Comparison of ENCODE assay signal across 9 cellular contexts in genomic region chr11:17206448-17206847, GRCh38. TPM values are rescaled to one million over a fixed set of nuclear protein-coding genes. Genes with fewer than 3 reads are reported as not detected.
A peak's percentile ranks its signal among the peaks of the same experiment; 100 is the strongest.
DNase-seq lines count a peak whose midpoint lies in the region; ATAC-seq, FAIRE-seq and TF ChIP-seq lines count a peak whose summit lies in the region.
"Had no signal": no experiment of that assay in that cellular context is flagged by ENCODE, and none has a peak within 500 bp of the region (broad histone marks: within the 10 kb centered on the region; RNA-seq: fewer than 3 reads in every experiment).

No MANE protein-coding gene starts in this region.

- no peaks in the 10 kb centered on the region for H3K36me3 ChIP-seq in right atrium auricular region
- peaks cover 35% of the 10 kb centered on the region for H3K36me3 ChIP-seq in mesodermal cell (ENCODE audit: control insufficient read depth, insufficient read depth, low read length)

- TF ChIP-seq CTCF in right atrium auricular region (IDR thresholded peaks at IDR 0.05) (no peak), MCF 10A (IDR thresholded peaks at IDR 0.05; ENCODE audit: unreplicated experiment) (no peak)

- intact Hi-C loops in Right ventricle myocardium superior (cut with DNase I) (loop anchor here (10.0 kb wide), 1 partner anchor 52 kb away; no protein-coding TSS in a partner anchor), MCF 10A (cut with micrococcal nuclease) (loop anchor here (5.0 to 10.0 kb wide), 3 partner anchors 34 to 129 kb away; partner anchors contain the start of gene RPS13)

- peaks cover 30% of the 10 kb centered on the region for H3K4me1 Mint-ChIP-seq in MCF 10A (ENCODE audit: insufficient read depth, unreplicated experiment)

- CTCF ChIA-PET in MCF 10A (lab: Yijun Ruan, JAX) = interaction anchor here (0.5 to 0.8 kb wide), 2 partner anchors 16 to 84 kb away, joined by 3 to 4 read pairs; no protein-coding TSS in a partner anchor

- no peak for ATAC-seq in Right ventricle myocardium superior (ENCODE audit: poor library complexity)

- no peak for FAIRE-seq in urothelium cell line (lab: Jason Lieb, UNC)

- peak overlapping the region; percentile 82 for H3K4me3 ChIP-seq in right atrium auricular region
- peak overlapping the region; percentile 94 for H3K4me3 ChIP-seq in mesodermal cell (ENCODE audit: extremely low read depth, insufficient read depth, low read length, poor library complexity, severe bottlenecking)

- peak overlapping the region; percentile 95 for H3K4me3 Mint-ChIP-seq in MCF 10A (ENCODE audit: unreplicated experiment)

- no peaks in the 10 kb centered on the region for H3K27me3 Mint-ChIP-seq in MCF 10A (ENCODE audit: insufficient read depth, unreplicated experiment)

- WGBS in mesodermal cell (ENCODE audit: insufficient coverage in 2 of 2), 2 experiments = 67% methylated on average over 1 of the region's 3 CpGs; no CpG with 5 or more reads in 1 of the 2 experiments

- H3K9me3 ChIP-seq in right atrium auricular region (no peaks in the 10 kb centered on the region), mesodermal cell (ENCODE audit: control insufficient read depth, low read length) (no peaks in the 10 kb centered on the region)

- H3K27ac Mint-ChIP-seq in MCF 10A (ENCODE audit: low read depth, unreplicated experiment) = peak overlapping the region; percentile 99

- no peaks in the 10 kb centered on the region for H3K9me3 Mint-ChIP-seq in MCF 10A (ENCODE audit: unreplicated experiment)

- DNase-seq in right atrium auricular region (ENCODE audit: low spot score) (no peak), Right ventricle myocardium superior (no peak), MCF 10A (ENCODE audit: unreplicated experiment) (no peak), substantia nigra (lab: John Stamatoyannopoulos, UW) (no peak), mesenteric fat pad (ENCODE audit: low spot score) (no peak), urothelium cell line (ENCODE audit: low spot score) (no peak)
- no peak for DNase-seq in activated effector memory CD4-positive, alpha-beta T cell treated with Interleukin-2 at 50 U/mL for 16 hours
- DNase-seq: nucleus accumbens had no signal

- H3K27ac ChIP-seq in right atrium auricular region (peak overlapping the region; percentile 96 to 99), mesodermal cell (ENCODE audit: low read depth, low read length, severe bottlenecking) (no peak overlapping the region), substantia nigra (ENCODE audit: low read depth, low read length, poor library complexity, severe bottlenecking) (no peak overlapping the region)

- H3K27me3 ChIP-seq in right atrium auricular region = no peaks in the 10 kb centered on the region

- peaks cover 0 to 26% of the 10 kb centered on the region in 2 donors for H3K4me1 ChIP-seq in right atrium auricular region
- H3K4me1 ChIP-seq in mesodermal cell (ENCODE audit: control insufficient read depth, insufficient read depth, low read length, poor library complexity, severe bottlenecking) = peaks cover 12% of the 10 kb centered on the region

- POLR2A ChIA-PET in MCF 10A (lab: Yijun Ruan, JAX) = interaction anchor here (0.6 to 3.1 kb wide), 14 partner anchors 10 to 469 kb away, joined by 3 to 32 read pairs (median 4); partner anchors contain the start of genes NCR3LG1 and RPS13

- peaks cover 5% of the 10 kb centered on the region for H3K36me3 Mint-ChIP-seq in MCF 10A (ENCODE audit: insufficient read depth, unreplicated experiment)

- TSS peak; percentile 55 for BruUV-seq in MCF 10A (replicated peaks; lab: Mats Ljungman, UMichigan)

RNA-seq across cellular contexts. Expression of gene PIK3C2A, which starts 1.3 kb away (rescaled TPM):
- total RNA-seq in right atrium auricular region = 10 to 100 TPM; 37.2 to 44.6 TPM
- total RNA-seq in Right ventricle myocardium superior = 28.1 TPM
- 51.7 and 58.1 TPM in 2 replicates for total RNA-seq in MCF 10A (2022)
- polyA plus RNA-seq in mesodermal cell (2013, experiment 1 of 2) = 61.1 TPM
- polyA plus RNA-seq in mesodermal cell (2013, experiment 2 of 2) = 63.0 TPM
- total RNA-seq in mesenteric fat pad = 80.5 TPM

Comparison
In these comparisons a context has a peak if more than half of its experiments do, and no peak if none do; other contexts are left out.
1. H3K27ac ChIP-seq: peak in right atrium auricular region (2 of 2); none in mesodermal cell (single experiment) and substantia nigra (single experiment).